17 cellular contexts compared by ENCODE assay signal in genomic region chr6:31096215-31096614, GRCh38. TPM values are rescaled to one million over a fixed set of nuclear protein-coding genes. Genes with fewer than 3 reads are reported as not detected.
A peak's percentile ranks its signal among the peaks of the same experiment; 100 is the strongest.
DNase-seq lines count a peak whose midpoint lies in the region; ATAC-seq and TF ChIP-seq lines count a peak whose summit lies in the region.
"Had no signal": no experiment of that assay in that cellular context is flagged by ENCODE, and none has a peak within 500 bp of the region (broad histone marks: within the 10 kb centered on the region; RNA-seq: fewer than 3 reads in every experiment).

No MANE protein-coding gene starts in this region.

- H3K27me3 ChIP-seq in Loucy (ENCODE audit: insufficient read depth, low read length, poor library complexity, severe bottlenecking) (no peaks in the 10 kb centered on the region), neural progenitor cell (no peaks in the 10 kb centered on the region)

- H3K36me3 ChIP-seq in Loucy (ENCODE audit: insufficient read depth, low read length): no peaks in the 10 kb centered on the region
- H3K36me3 ChIP-seq in neural progenitor cell: no peaks in the 10 kb centered on the region

- H3K9me2 ChIP-seq in Loucy (replicated peaks; ENCODE audit: low read depth, low read length): no peaks in the 10 kb centered on the region

- H3K4me1 Mint-ChIP-seq in stimulated activated naive CD8-positive, alpha-beta T cell treated with anti-CD3 and anti-CD28 coated beads, Interleukin-15, Interleukin-2, amounts not matched to agents 100 ng/mL and 50 ng/mL, for 24 hours (ENCODE audit: low read depth): peaks cover 40% of the 10 kb centered on the region
- no peaks in the 10 kb centered on the region for H3K4me1 Mint-ChIP-seq in neural progenitor cell

- H3K4me3 Mint-ChIP-seq in stimulated activated naive CD8-positive, alpha-beta T cell treated with anti-CD3 and anti-CD28 coated beads, Interleukin-15, Interleukin-2, amounts not matched to agents 100 ng/mL and 50 ng/mL, for 24 hours: no peak overlapping the region
- peak overlapping the region; percentile 1 for H3K4me3 Mint-ChIP-seq in neural progenitor cell
- H3K4me3 Mint-ChIP-seq: GM23338, IgD-negative memory B cell had no signal

- H4K20me1 ChIP-seq in Loucy (ENCODE audit: insufficient read depth, low read length, poor library complexity, severe bottlenecking) (no peaks in the 10 kb centered on the region), neural progenitor cell (ENCODE audit: low read depth) (no peaks in the 10 kb centered on the region)

- H2AFZ ChIP-seq in Loucy (ENCODE audit: low read length): no peak overlapping the region
- H2AFZ ChIP-seq in neural progenitor cell (replicated peaks): no peak overlapping the region

- peaks cover 11% of the 10 kb centered on the region for H3F3A ChIP-seq in Loucy (ENCODE audit: low read depth)
- H3F3A ChIP-seq in neural progenitor cell (ENCODE audit: low read depth): no peaks in the 10 kb centered on the region

- H3K27ac ChIP-seq in neural progenitor cell: no peak overlapping the region
- H3K27ac ChIP-seq: KMS-11 had no signal

- no peaks in the 10 kb centered on the region for H3K36me3 Mint-ChIP-seq in stimulated activated naive CD8-positive, alpha-beta T cell treated with anti-CD3 and anti-CD28 coated beads, Interleukin-15, Interleukin-2, amounts not matched to agents 100 ng/mL and 50 ng/mL, for 24 hours (ENCODE audit: low read depth)
- H3K36me3 Mint-ChIP-seq in neural progenitor cell: no peaks in the 10 kb centered on the region
- H3K36me3 Mint-ChIP-seq: CD8-positive, alpha-beta memory T cell; IgD-negative memory B cell had no signal

- H3K79me2 ChIP-seq in Loucy (ENCODE audit: insufficient read depth, low read length): no peaks in the 10 kb centered on the region
- no peaks in the 10 kb centered on the region for H3K79me2 ChIP-seq in neural progenitor cell (ENCODE audit: low read depth)

- no peaks in the 10 kb centered on the region for H3K27me3 Mint-ChIP-seq in stimulated activated naive CD8-positive, alpha-beta T cell treated with anti-CD3 and anti-CD28 coated beads, Interleukin-15, Interleukin-2, amounts not matched to agents 100 ng/mL and 50 ng/mL, for 24 hours
- peaks cover 2% of the 10 kb centered on the region for H3K27me3 Mint-ChIP-seq in neural progenitor cell (ENCODE audit: insufficient read depth, low read depth)

- H3K4me2 ChIP-seq in Loucy (ENCODE audit: low read depth, low read length, poor library complexity, severe bottlenecking) (peak overlapping the region; percentile 77), neural progenitor cell (no peak overlapping the region)
- H3K4me2 ChIP-seq: GM23338, KMS-11 had no signal

- TF ChIP-seq CTCF in Loucy (conservative IDR thresholded peaks at IDR 0.05; ENCODE audit: low read length) (no peak), neural progenitor cell (IDR thresholded peaks at IDR 0.05) (no peak)

- peak overlapping the region; percentile 21 for H3K27ac Mint-ChIP-seq in stimulated activated naive CD8-positive, alpha-beta T cell treated with anti-CD3 and anti-CD28 coated beads, Interleukin-15, Interleukin-2, amounts not matched to agents 100 ng/mL and 50 ng/mL, for 24 hours
- no peak overlapping the region for H3K27ac Mint-ChIP-seq in neural progenitor cell
- H3K27ac Mint-ChIP-seq: GM23338, IgD-negative memory B cell had no signal

- H3K4me3 ChIP-seq in Loucy (ENCODE audit: low read length, poor library complexity, severe bottlenecking): no peak overlapping the region
- H3K4me3 ChIP-seq in neural progenitor cell: no peak overlapping the region
- H3K4me3 ChIP-seq: GM12878, GM23338 had no signal

- H3K9ac ChIP-seq in Loucy (ENCODE audit: low read depth, low read length, poor library complexity, severe bottlenecking) (peak overlapping the region; percentile 18), neural progenitor cell (no peak overlapping the region)
- H3K9ac ChIP-seq: KMS-11 had no signal

- H3K9me3 ChIP-seq in Loucy (ENCODE audit: insufficient read depth, low read depth, low read length) (no peaks in the 10 kb centered on the region), neural progenitor cell (ENCODE audit: low read depth) (no peaks in the 10 kb centered on the region)

- no peaks in the 10 kb centered on the region for H3K9me3 Mint-ChIP-seq in stimulated activated naive CD8-positive, alpha-beta T cell treated with anti-CD3 and anti-CD28 coated beads, Interleukin-15, Interleukin-2, amounts not matched to agents 100 ng/mL and 50 ng/mL, for 24 hours
- H3K9me3 Mint-ChIP-seq in neural progenitor cell: no peaks in the 10 kb centered on the region
- H3K9me3 Mint-ChIP-seq: CD8-positive, alpha-beta memory T cell; GM23338 had no signal

- ATAC-seq in stimulated activated naive CD8-positive, alpha-beta T cell treated with anti-CD3 and anti-CD28 coated beads, Interleukin-15, Interleukin-2, amounts not matched to agents 100 U/mL and 50 U/mL, for 24 hours: no peak
- ATAC-seq: GM12878, GM23338 had no signal

- no peak for DNase-seq in stimulated activated naive CD8-positive, alpha-beta T cell treated with anti-CD3 and anti-CD28 coated beads, Interleukin-15, Interleukin-2, amounts not matched to agents 100 U/mL and 50 U/mL, for 24 hours
- DNase-seq in neural progenitor cell (ENCODE audit: low spot score) (no peak), GM19240 (ENCODE audit: insufficient read length, low spot score) (no peak), HCEC 1CT (no peak), DMS153 (lab: John Stamatoyannopoulos, UW) (no peak)
- DNase-seq: 8988T; AML-193; CD8-positive, alpha-beta memory T cell; H7 had no signal

- H3K4me1 ChIP-seq in Loucy (ENCODE audit: insufficient read depth, low read length, poor library complexity, severe bottlenecking): peaks cover 53% of the 10 kb centered on the region
- H3K4me1 ChIP-seq in neural progenitor cell: no peaks in the 10 kb centered on the region

RNA-seq across cellular contexts. Expression of gene C6orf15, which starts 16.2 kb away (rescaled TPM):
- not detected in 2 replicates for total RNA-seq in neural progenitor cell (ENCODE audit: low replicate concordance)
- total RNA-seq: CD8-positive, alpha-beta memory T cell; Daoy; GM12878; GM23338; H7; HT1080 had no signal

RNA-seq across cellular contexts. Expression of gene PSORS1C1, which starts 18.4 kb away (rescaled TPM):
- total RNA-seq in neural progenitor cell (ENCODE audit: low replicate concordance): not detected in 2 replicates
- total RNA-seq: CD8-positive, alpha-beta memory T cell; GM12878; GM23338 had no signal

RNA-seq across cellular contexts. Expression of gene CDSN, which starts 24.0 kb away (rescaled TPM):
- not detected in 2 replicates for total RNA-seq in neural progenitor cell (ENCODE audit: low replicate concordance)
- total RNA-seq: CD8-positive, alpha-beta memory T cell; Daoy; GM12878; H7; HT1080 had no signal

RNA-seq across cellular contexts. Expression of gene PSORS1C2, which starts 42.7 kb away (rescaled TPM):
- not detected in 2 replicates for total RNA-seq in neural progenitor cell (ENCODE audit: low replicate concordance)
- total RNA-seq: CD8-positive, alpha-beta memory T cell; Daoy; GM12878; GM23338; HT1080 had no signal
